18 cellular contexts compared by ENCODE assay signal in the genomic region with DNA sequence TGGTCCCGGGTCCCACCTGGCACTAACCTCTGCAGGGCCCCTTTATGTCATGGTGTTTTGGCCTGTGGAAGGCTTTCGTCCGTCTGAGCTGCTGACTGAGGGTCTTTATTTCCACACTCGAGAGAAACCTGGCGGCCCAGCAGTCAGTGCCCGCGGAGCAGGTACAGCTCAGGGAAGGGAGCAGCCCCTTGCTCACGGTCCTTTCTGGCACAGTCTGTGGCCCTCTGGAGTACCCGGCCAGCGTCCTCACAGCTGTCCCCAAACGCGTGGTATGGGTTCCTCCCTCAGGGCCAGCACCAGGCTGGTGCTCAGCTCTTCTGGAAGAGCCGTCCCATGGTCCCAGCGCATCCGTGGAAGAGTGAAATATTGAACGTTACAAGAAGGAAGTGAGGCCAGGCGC. TPM values are rescaled to one million over a fixed set of nuclear protein-coding genes. Genes with fewer than 3 reads are reported as not detected.
DNase-seq lines count a peak whose midpoint lies in the region; ATAC-seq and TF ChIP-seq lines count a peak whose summit lies in the region.
"Had no signal": no experiment of that assay in that cellular context is flagged by ENCODE, and none has a peak within 500 bp of the region (broad histone marks: within the 10 kb centered on the region; RNA-seq: fewer than 3 reads in every experiment).

No MANE protein-coding gene starts in this region.

- TF ChIP-seq CTCF in left ventricle myocardium inferior (IDR thresholded peaks at IDR 0.05; ENCODE audit: borderline replicate concordance): no peak

- H3K9me3 Mint-ChIP-seq in activated T-helper 1 cell treated with anti-CD3 and anti-CD28 coated beads, Interleukin-12 subunit alpha, Interleukin-12 subunit beta, Interleukin-2, Interleukin-4 antibody, amounts not matched to agents 30 ng/mL and 10 ng/mL and 1 ng/mL, durations not matched to agents 14 hours and 24 hours and 36 hours: peaks cover 4% of the 10 kb centered on the region

- H3K36me3 Mint-ChIP-seq in activated T-helper 1 cell treated with anti-CD3 and anti-CD28 coated beads, Interleukin-12 subunit alpha, Interleukin-12 subunit beta, Interleukin-2, Interleukin-4 antibody, amounts not matched to agents 30 ng/mL and 10 ng/mL and 1 ng/mL, durations not matched to agents 14 hours and 24 hours and 36 hours (ENCODE audit: low read depth): peaks cover 27% of the 10 kb centered on the region

- no peak overlapping the region for H2AK5ac ChIP-seq in mesenchymal stem cell (ENCODE audit: low read length, severe bottlenecking)

- H4K8ac ChIP-seq in mesenchymal stem cell (ENCODE audit: low read length): no peak overlapping the region

- H3K9me3 ChIP-seq in left ventricle myocardium inferior (replicated peaks) (peaks cover 16% of the 10 kb centered on the region), mesenchymal stem cell (ENCODE audit: control insufficient read depth, low read length) (no peaks in the 10 kb centered on the region), thymus (ENCODE audit: control insufficient read depth) (peaks cover 11% of the 10 kb centered on the region), MG63 (peaks cover 8% of the 10 kb centered on the region)

- no peak overlapping the region for H3K18ac ChIP-seq in mesenchymal stem cell (ENCODE audit: low read depth in 1 of 2, low read length in 2 of 2)

- no peak overlapping the region for H2BK12ac ChIP-seq in mesenchymal stem cell (ENCODE audit: low read length in 2 of 2)

- H3K36me3 ChIP-seq in left ventricle myocardium inferior (no peaks in the 10 kb centered on the region), mesenchymal stem cell (ENCODE audit: control insufficient read depth in 1 of 2, insufficient read depth in 2 of 2, low read depth in 1 of 2, low read length in 2 of 2) (peaks cover 6 to 66% of the 10 kb centered on the region in 2 experiments), thymus (ENCODE audit: control insufficient read depth, insufficient read depth) (peaks cover 10% of the 10 kb centered on the region), MG63 (peaks cover 40% of the 10 kb centered on the region)
- H3K36me3 ChIP-seq: left lung, neutrophil had no signal

- H3K79me1 ChIP-seq in mesenchymal stem cell (replicated peaks; ENCODE audit: low read length, poor library complexity, severe bottlenecking): peaks cover 4% of the 10 kb centered on the region

- no peak overlapping the region for H3K14ac ChIP-seq in mesenchymal stem cell (ENCODE audit: low read length in 2 of 2)

- no peaks in the 10 kb centered on the region for H3K27me3 Mint-ChIP-seq in activated T-helper 1 cell treated with anti-CD3 and anti-CD28 coated beads, Interleukin-12 subunit alpha, Interleukin-12 subunit beta, Interleukin-2, Interleukin-4 antibody, amounts not matched to agents 30 ng/mL and 10 ng/mL and 1 ng/mL, durations not matched to agents 14 hours and 24 hours and 36 hours (ENCODE audit: insufficient read depth)

- WGBS in mesenchymal stem cell: 97% methylated on average over 17 of the region's 17 CpGs
- 95% methylated on average over 17 of the region's 17 CpGs for WGBS in thymus

- no peak for ATAC-seq in HG02571 (IDR thresholded peaks at IDR 0.05; ENCODE audit: unreplicated experiment)
- ATAC-seq: left lung had no signal

- H3K4me1 ChIP-seq in left ventricle myocardium inferior (peaks cover 98% of the 10 kb centered on the region), mesenchymal stem cell (ENCODE audit: control insufficient read depth, insufficient read depth, low read depth, low read length) (peaks cover 41% of the 10 kb centered on the region), thymus (ENCODE audit: control insufficient read depth, insufficient read depth, low read length) (peaks cover 13% of the 10 kb centered on the region)

- peaks cover 12% of the 10 kb centered on the region for H3K4me1 Mint-ChIP-seq in activated T-helper 1 cell treated with anti-CD3 and anti-CD28 coated beads, Interleukin-12 subunit alpha, Interleukin-12 subunit beta, Interleukin-2, Interleukin-4 antibody, amounts not matched to agents 30 ng/mL and 10 ng/mL and 1 ng/mL, durations not matched to agents 14 hours and 24 hours and 36 hours (ENCODE audit: low read depth)

- no peak overlapping the region for H4K91ac ChIP-seq in mesenchymal stem cell (ENCODE audit: low read length)

- H3K4me3 Mint-ChIP-seq in activated T-helper 1 cell treated with anti-CD3 and anti-CD28 coated beads, Interleukin-12 subunit alpha, Interleukin-12 subunit beta, Interleukin-2, Interleukin-4 antibody, amounts not matched to agents 30 ng/mL and 10 ng/mL and 1 ng/mL, durations not matched to agents 14 hours and 24 hours and 36 hours: no peak overlapping the region

- H3K27me3 ChIP-seq in left ventricle myocardium inferior (ENCODE audit: low read depth) (no peaks in the 10 kb centered on the region), mesenchymal stem cell (ENCODE audit: control insufficient read depth in 1 of 2, insufficient read depth in 1 of 2, low read length in 2 of 2) (no peaks in the 10 kb centered on the region), thymus (ENCODE audit: control insufficient read depth, insufficient read depth) (no peaks in the 10 kb centered on the region), MG63 (no peaks in the 10 kb centered on the region)
- H3K27me3 ChIP-seq: left lung, neutrophil had no signal

- no peak overlapping the region for H2BK120ac ChIP-seq in mesenchymal stem cell (ENCODE audit: low read depth, low read length)

- no peak overlapping the region for H2BK5ac ChIP-seq in mesenchymal stem cell (ENCODE audit: low read depth, low read length, poor library complexity, severe bottlenecking)

- H2BK15ac ChIP-seq in mesenchymal stem cell (ENCODE audit: low read depth, poor library complexity, severe bottlenecking): peak overlapping the region; percentile 12

- no peak overlapping the region for H2AFZ ChIP-seq in mesenchymal stem cell (ENCODE audit: low read depth, low read length)

- H3K4ac ChIP-seq in mesenchymal stem cell (ENCODE audit: low read depth in 1 of 2, low read length in 2 of 2): no peak overlapping the region

- no peak overlapping the region for H3K4me2 ChIP-seq in mesenchymal stem cell (ENCODE audit: low read length, poor library complexity, severe bottlenecking)

- H3K4me3 ChIP-seq in left ventricle myocardium inferior: no peak overlapping the region
- no peak overlapping the region for H3K4me3 ChIP-seq in mesenchymal stem cell (ENCODE audit: insufficient read depth in 1 of 2, low read depth in 1 of 2, low read length in 2 of 2)
- H3K4me3 ChIP-seq in thymus (ENCODE audit: low read length): no peak overlapping the region
- H3K4me3 ChIP-seq in MG63: no peak overlapping the region
- H3K4me3 ChIP-seq: left lung had no signal

- H3K27ac ChIP-seq in left ventricle myocardium inferior (replicated peaks): peak overlapping the region; percentile 67
- H3K27ac ChIP-seq in mesenchymal stem cell (ENCODE audit: low read length, poor library complexity, severe bottlenecking): no peak overlapping the region
- peak overlapping the region; percentile 47 for H3K27ac ChIP-seq in thymus (ENCODE audit: low read depth)
- H3K27ac ChIP-seq: left lung, neutrophil had no signal

- intact Hi-C loops in left ventricle myocardium inferior (cut with micrococcal nuclease): no loop called here
- intact Hi-C loops in cardiac septum (cut with DNase I): no loop called here
- intact Hi-C loops in activated T-helper 1 cell treated with anti-CD3 and anti-CD28 coated beads, Interleukin-12 subunit alpha, Interleukin-12 subunit beta, Interleukin-2, Interleukin-4 antibody, amounts not matched to agents 30 ng/mL and 10 ng/mL and 1 ng/mL, durations not matched to agents 14 hours and 24 hours and 36 hours (cut with micrococcal nuclease): no loop called here

- H3K23ac ChIP-seq in mesenchymal stem cell (ENCODE audit: low read length in 2 of 2): no peak overlapping the region

- peak overlapping the region; percentile 37 for H3K27ac Mint-ChIP-seq in activated T-helper 1 cell treated with anti-CD3 and anti-CD28 coated beads, Interleukin-12 subunit alpha, Interleukin-12 subunit beta, Interleukin-2, Interleukin-4 antibody, amounts not matched to agents 30 ng/mL and 10 ng/mL and 1 ng/mL, durations not matched to agents 14 hours and 24 hours and 36 hours

- DNase-seq in left ventricle myocardium inferior: no peak
- no peak for DNase-seq in cardiac septum (ENCODE audit: low spot score)
- no peak for DNase-seq in activated T-helper 1 cell treated with anti-CD3 and anti-CD28 coated beads, Interleukin-12 subunit alpha, Interleukin-12 subunit beta, Interleukin-2, Interleukin-4 antibody, amounts not matched to agents 30 ng/mL and 10 ng/mL and 1 ng/mL, durations not matched to agents 14 hours and 24 hours and 36 hours (ENCODE audit: low spot score)
- no peak for DNase-seq in mesenchymal stem cell
- DNase-seq in anterior cingulate cortex (lab: John Stamatoyannopoulos, UW): no peak
- no peak for DNase-seq in MG63
- DNase-seq: amniotic stem cell; dermis blood vessel endothelial cell; DMS53; GOT3; hippocampal formation; NCI-H2081 treated with DMSO at 0.1 percent for 48 hours; NCI-H774; stimulated activated naive CD4-positive, alpha-beta T cell treated with Interleukin-2 at 50 U/mL for 16 hours had no signal

- no peak overlapping the region for H3K9ac ChIP-seq in mesenchymal stem cell (ENCODE audit: low read length)

RNA-seq across cellular contexts. Expression of a gene that starts 24.3 kb away (rescaled TPM):
- 37.9 TPM for total RNA-seq in left ventricle myocardium inferior
- total RNA-seq in cardiac septum: 39.9 TPM
- 38.3 and 44.5 TPM in 2 replicates for total RNA-seq in activated T-helper 1 cell treated with anti-CD3 and anti-CD28 coated beads, Interleukin-12 subunit alpha, Interleukin-12 subunit beta, Interleukin-2, Interleukin-4 antibody, amounts not matched to agents 30 ng/mL and 10 ng/mL and 1 ng/mL, durations not matched to agents 14 hours and 24 hours and 36 hours
- 43.3 TPM for polyA plus RNA-seq in mesenchymal stem cell (2013, experiment 1 of 2)
- polyA plus RNA-seq in mesenchymal stem cell (2013, experiment 2 of 2): 44.2 TPM
- polyA plus RNA-seq in thymus: 16.4 TPM
- 7.7 and 9.2 TPM in 2 replicates for total RNA-seq in MG63 (2014; rRNA removed; shearing (Covaris generic); ENCODE audit: low replicate concordance)

RNA-seq across cellular contexts. Expression of a gene that starts 57.9 kb away (rescaled TPM):
- 37.0 TPM for total RNA-seq in left ventricle myocardium inferior
- 40.5 TPM for total RNA-seq in cardiac septum
- 50.3 and 50.5 TPM in 2 replicates for total RNA-seq in activated T-helper 1 cell treated with anti-CD3 and anti-CD28 coated beads, Interleukin-12 subunit alpha, Interleukin-12 subunit beta, Interleukin-2, Interleukin-4 antibody, amounts not matched to agents 30 ng/mL and 10 ng/mL and 1 ng/mL, durations not matched to agents 14 hours and 24 hours and 36 hours
- 84.5 TPM for polyA plus RNA-seq in mesenchymal stem cell (2013, experiment 1 of 2)
- polyA plus RNA-seq in mesenchymal stem cell (2013, experiment 2 of 2): 86.1 TPM
- 125 TPM for polyA plus RNA-seq in thymus
- 30.4 and 75.0 TPM in 2 replicates for total RNA-seq in MG63 (2014; rRNA removed; shearing (Covaris generic); ENCODE audit: low replicate concordance)
